Comparison of ENCODE assay signal across 8 cellular contexts in genomic region chr3:155701882-155702465, GRCh38. TPM values are rescaled to one million over a fixed set of nuclear protein-coding genes. Genes with fewer than 3 reads are reported as not detected.
DNase-seq lines count a peak whose midpoint lies in the region; ATAC-seq and TF ChIP-seq lines count a peak whose summit lies in the region.

No MANE protein-coding gene starts in this region.

- no peak overlapping the region for H3K9ac ChIP-seq in neural cell (ENCODE audit: low read length)

- TF ChIP-seq CTCF in esophagus squamous epithelium (IDR thresholded peaks at IDR 0.05): peak; percentile 30 to 81 (median 56)
- TF ChIP-seq CTCF in neural cell (IDR thresholded peaks at IDR 0.05; ENCODE audit: poor library complexity, severe bottlenecking): peak; percentile 87

- H3K27me3 ChIP-seq in esophagus squamous epithelium: no peaks in the 10 kb centered on the region
- no peaks in the 10 kb centered on the region for H3K27me3 ChIP-seq in neural cell (ENCODE audit: insufficient read depth, low read depth, low read length)

- intact Hi-C loops in esophagus squamous epithelium (cut with DNase I): loop anchor here (5.0 to 10.0 kb wide), 2 partner anchors 317 to 350 kb away; no protein-coding TSS in a partner anchor

- no peak overlapping the region for H3K27ac ChIP-seq in esophagus squamous epithelium
- no peak overlapping the region for H3K27ac ChIP-seq in neural cell (ENCODE audit: low read length)

- peak; percentile 92 for TF ChIP-seq RAD21 in neural cell (conservative IDR thresholded peaks at IDR 0.05)

- peaks cover 7% of the 10 kb centered on the region for H3F3A ChIP-seq in neural cell (ENCODE audit: insufficient read depth, low read length, poor library complexity, severe bottlenecking)

- 29 to 32% methylated on average over 5 of the region's 5 CpGs for WGBS in esophagus squamous epithelium, 2 donors

- H3K79me2 ChIP-seq in neural cell (replicated peaks; ENCODE audit: insufficient read depth, low read length): peaks cover 16% of the 10 kb centered on the region

- H3K4me2 ChIP-seq in neural cell (ENCODE audit: low read length): no peak overlapping the region

- no peaks in the 10 kb centered on the region for H4K20me1 ChIP-seq in neural cell (ENCODE audit: insufficient read depth)

- TF ChIP-seq POLR2A in esophagus squamous epithelium (IDR thresholded peaks at IDR 0.05): no peak

- H3K9me3 ChIP-seq in esophagus squamous epithelium (no peaks in the 10 kb centered on the region), neural cell (ENCODE audit: low read length) (no peaks in the 10 kb centered on the region)

- DNase-seq in DMS 273 (lab: John Stamatoyannopoulos, UW; ENCODE audit: unreplicated experiment) (peak; percentile 91), NCI-H1048 (lab: John Stamatoyannopoulos, UW) (peak; percentile 56), SHP77 (lab: John Stamatoyannopoulos, UW) (peak; percentile 35 to 38), esophagus squamous epithelium (lab: John Stamatoyannopoulos, UW) (no peak), GM19240 (ENCODE audit: insufficient read length, low spot score) (no peak)

- H3K4me3 ChIP-seq in esophagus squamous epithelium (no peak overlapping the region), neural cell (ENCODE audit: low read length) (no peak overlapping the region)

- no peaks in the 10 kb centered on the region for H3K9me2 ChIP-seq in neural cell (ENCODE audit: insufficient read depth, low read length)

- H2AFZ ChIP-seq in neural cell (ENCODE audit: low read depth, low read length): no peak overlapping the region

- no peaks in the 10 kb centered on the region for H3K4me1 ChIP-seq in esophagus squamous epithelium

- TF ChIP-seq EP300 in neural cell (conservative IDR thresholded peaks at IDR 0.05; ENCODE audit: poor library complexity, severe bottlenecking): no peak

- peak; percentile 80 for ATAC-seq in GM21723 (IDR thresholded peaks at IDR 0.05; ENCODE audit: unreplicated experiment)
- ATAC-seq in activated CD4-positive, CD25-positive, alpha-beta regulatory T cell treated with anti-CD3 and anti-CD28 coated beads, Interleukin-2, amount 50 U/mL, for 24 hours: no peak

- H3K36me3 ChIP-seq in esophagus squamous epithelium: no peaks in the 10 kb centered on the region
- H3K36me3 ChIP-seq in neural cell (ENCODE audit: insufficient read depth, low read length): no peaks in the 10 kb centered on the region

TF ChIP-seq in neural cell, 6 proteins besides CTCF, POLR2A, EP300 and RAD21:
- TF ChIP-seq MXI1 (conservative IDR thresholded peaks at IDR 0.05; ENCODE audit: poor library complexity, severe bottlenecking): no peak
- peak; percentile 95 for TF ChIP-seq SMC3 (conservative IDR thresholded peaks at IDR 0.05; ENCODE audit: poor library complexity)
- no peak for TF ChIP-seq EZH2 (IDR thresholded peaks at IDR 0.05; ENCODE audit: borderline replicate concordance, insufficient read depth, low read length, poor library complexity, severe bottlenecking)
- TF ChIP-seq, protein P1, sequence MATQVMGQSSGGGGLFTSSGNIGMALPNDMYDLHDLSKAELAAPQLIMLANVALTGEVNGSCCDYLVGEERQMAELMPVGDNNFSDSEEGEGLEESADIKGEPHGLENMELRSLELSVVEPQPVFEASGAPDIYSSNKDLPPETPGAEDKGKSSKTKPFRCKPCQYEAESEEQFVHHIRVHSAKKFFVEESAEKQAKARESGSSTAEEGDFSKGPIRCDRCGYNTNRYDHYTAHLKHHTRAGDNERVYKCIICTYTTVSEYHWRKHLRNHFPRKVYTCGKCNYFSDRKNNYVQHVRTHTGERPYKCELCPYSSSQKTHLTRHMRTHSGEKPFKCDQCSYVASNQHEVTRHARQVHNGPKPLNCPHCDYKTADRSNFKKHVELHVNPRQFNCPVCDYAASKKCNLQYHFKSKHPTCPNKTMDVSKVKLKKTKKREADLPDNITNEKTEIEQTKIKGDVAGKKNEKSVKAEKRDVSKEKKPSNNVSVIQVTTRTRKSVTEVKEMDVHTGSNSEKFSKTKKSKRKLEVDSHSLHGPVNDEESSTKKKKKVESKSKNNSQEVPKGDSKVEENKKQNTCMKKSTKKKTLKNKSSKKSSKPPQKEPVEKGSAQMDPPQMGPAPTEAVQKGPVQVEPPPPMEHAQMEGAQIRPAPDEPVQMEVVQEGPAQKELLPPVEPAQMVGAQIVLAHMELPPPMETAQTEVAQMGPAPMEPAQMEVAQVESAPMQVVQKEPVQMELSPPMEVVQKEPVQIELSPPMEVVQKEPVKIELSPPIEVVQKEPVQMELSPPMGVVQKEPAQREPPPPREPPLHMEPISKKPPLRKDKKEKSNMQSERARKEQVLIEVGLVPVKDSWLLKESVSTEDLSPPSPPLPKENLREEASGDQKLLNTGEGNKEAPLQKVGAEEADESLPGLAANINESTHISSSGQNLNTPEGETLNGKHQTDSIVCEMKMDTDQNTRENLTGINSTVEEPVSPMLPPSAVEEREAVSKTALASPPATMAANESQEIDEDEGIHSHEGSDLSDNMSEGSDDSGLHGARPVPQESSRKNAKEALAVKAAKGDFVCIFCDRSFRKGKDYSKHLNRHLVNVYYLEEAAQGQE (IDR thresholded peaks at IDR 0.05; ENCODE audit: borderline replicate concordance): no peak
- no peak for TF ChIP-seq TAF1 (IDR thresholded peaks at IDR 0.05; ENCODE audit: low read depth)
- no peak for TF ChIP-seq POLR2AphosphoS5 (IDR thresholded peaks at IDR 0.05)

RNA-seq across cellular contexts. Expression of gene PLCH1, which starts 42.9 kb away (rescaled TPM):
- total RNA-seq in esophagus squamous epithelium: 1 to 10 TPM in 1 of 4 donors, under 1 TPM in 3; 0.19 to 2.1 (median 0.28) TPM
- polyA plus RNA-seq in neural cell: 12.1 and 13.5 TPM in 2 replicates
- polyA minus RNA-seq in neural cell: 50.9 and 54.8 TPM in 2 replicates

Comparison
In these comparisons a context has a peak if more than half of its experiments do, and no peak if none do; other contexts are left out.
1. DNase-seq: peak in DMS 273 (single experiment), NCI-H1048 (single experiment) and SHP77 (2 of 2); none in esophagus squamous epithelium (single experiment) and GM19240 (single experiment).